2 cellular contexts compared by ENCODE assay signal in genomic region chr3:46278816-46279672, GRCh38.
TF ChIP-seq lines count a peak whose summit lies in the region.

No MANE protein-coding gene starts in this region.

TF ChIP-seq in K562, 482 proteins besides CTCF, POLR2A, EP300 and RAD21:
- TF ChIP-seq SMAD2 (IDR thresholded peaks at IDR 0.05; ENCODE audit: low read depth, low read length) (no peak), TEAD2 (tag; IDR thresholded peaks at IDR 0.05) (no peak), CEBPZ (IDR thresholded peaks at IDR 0.05; ENCODE audit: borderline replicate concordance, low read depth, low read length) (0 out of 2 replicates have a peak, but pooled peaks have one; percentile 46), CBX3 (IDR thresholded peaks at IDR 0.05; ENCODE audit: borderline replicate concordance in 1 of 2, low read length in 2 of 2) (peak in 1 of 2 experiments; percentile 86; a peak in 2 of 3 replicates), KDM5B (IDR thresholded peaks at IDR 0.05; ENCODE audit: insufficient replicate concordance, low read depth, low read length) (no peak), HEY1 (CRISPR knock-in tag; IDR thresholded peaks at IDR 0.05; ENCODE audit: borderline replicate concordance) (no peak), PHB2 (IDR thresholded peaks at IDR 0.05; ENCODE audit: low read depth) (no peak), CBX5 (IDR thresholded peaks at IDR 0.05; ENCODE audit: borderline replicate concordance, low read depth) (peak; percentile 78; the same call in 1 of the 2 replicates)

TF ChIP-seq in SK-N-SH, 30 proteins besides CTCF, POLR2A, EP300 and RAD21:
- TF ChIP-seq RFX5 (IDR thresholded peaks at IDR 0.05; ENCODE audit: low read length): no peak
- TF ChIP-seq FOSL2 (IDR thresholded peaks at IDR 0.05; ENCODE audit: borderline replicate concordance, low read depth): no peak
- no peak for TF ChIP-seq NRF1 (IDR thresholded peaks at IDR 0.05; ENCODE audit: low read depth, low read length)
- TF ChIP-seq TEAD4 (IDR thresholded peaks at IDR 0.05; ENCODE audit: borderline replicate concordance, insufficient read depth): no peak
- TF ChIP-seq MAX (IDR thresholded peaks at IDR 0.05; ENCODE audit: low read depth): no peak
- no peak for TF ChIP-seq SMC3 (IDR thresholded peaks at IDR 0.05; ENCODE audit: low read depth, low read length)
- no peak for TF ChIP-seq JUND (IDR thresholded peaks at IDR 0.05)
- TF ChIP-seq FOXM1 (IDR thresholded peaks at IDR 0.05; ENCODE audit: low read depth): no peak
- no peak for TF ChIP-seq ELF1 (IDR thresholded peaks at IDR 0.05)
